Comparison of ENCODE assay signal across 8 cellular contexts in the genomic region with DNA sequence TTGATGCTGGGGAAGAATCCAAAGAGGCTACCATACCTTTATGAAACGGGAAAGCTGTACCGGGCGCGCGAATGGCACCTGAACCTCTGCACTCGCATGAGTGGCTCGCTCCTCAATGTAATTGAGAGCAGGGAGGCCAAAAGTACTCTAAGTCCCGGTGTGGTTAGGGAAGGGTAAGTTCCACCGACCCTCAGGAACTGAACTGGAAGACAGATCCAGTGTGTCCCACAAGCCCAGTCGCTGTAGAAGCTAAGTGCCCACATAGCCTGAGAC. TPM values are rescaled to one million over a fixed set of nuclear protein-coding genes. Genes with fewer than 3 reads are reported as not detected.
DNase-seq lines count a peak whose midpoint lies in the region; ATAC-seq, FAIRE-seq and TF ChIP-seq lines count a peak whose summit lies in the region.

No MANE protein-coding gene starts in this region.

- H3K4me2 ChIP-seq in endothelial cell of umbilical vein (ENCODE audit: insufficient read depth, low read length) (peak overlapping the region; percentile 71), neural cell (ENCODE audit: low read length) (peak overlapping the region; percentile 92)

- H2AFZ ChIP-seq in endothelial cell of umbilical vein (ENCODE audit: low read depth, low read length), result no peak overlapping the region
- H2AFZ ChIP-seq in neural cell (ENCODE audit: low read depth, low read length), result no peak overlapping the region

- peak overlapping the region; percentile 78 for H3K9ac ChIP-seq in SK-N-MC (ENCODE audit: insufficient read length)
- H3K9ac ChIP-seq in endothelial cell of umbilical vein (replicated peaks; ENCODE audit: extremely low read depth, insufficient read depth, low read length), result peak overlapping the region; percentile 66
- peak overlapping the region; percentile 93 for H3K9ac ChIP-seq in neural cell (ENCODE audit: low read length)

- POLR2A ChIA-PET in endothelial cell of umbilical vein (lab: Charles Lee), result interaction anchor here (1.2 kb wide), 1 partner anchor 41 kb away, joined by 3 read pairs; no protein-coding TSS in a partner anchor

- H3F3A ChIP-seq in neural cell (ENCODE audit: insufficient read depth, low read length, poor library complexity, severe bottlenecking), result peaks cover 4% of the 10 kb centered on the region

- H3K4me3 ChIP-seq in SK-N-MC, result peak overlapping the region; percentile 98
- H3K4me3 ChIP-seq in endothelial cell of umbilical vein (replicated peaks in 1 of 3; ENCODE audit: insufficient read depth in 1 of 3, low read depth in 1 of 3, low read length in 3 of 3), result peak overlapping the region; percentile 67 to 91 (median 85)
- H3K4me3 ChIP-seq in neural cell (ENCODE audit: low read length), result peak overlapping the region; percentile 83

- H3K79me2 ChIP-seq in endothelial cell of umbilical vein (ENCODE audit: control insufficient read depth, insufficient read depth, low read length), result peaks cover 56% of the 10 kb centered on the region
- peaks cover 54% of the 10 kb centered on the region for H3K79me2 ChIP-seq in neural cell (replicated peaks; ENCODE audit: insufficient read depth, low read length)

- peaks cover 6% of the 10 kb centered on the region for H3K36me3 ChIP-seq in SK-N-MC (ENCODE audit: insufficient read depth, low read length)
- H3K36me3 ChIP-seq in endothelial cell of umbilical vein (ENCODE audit: control insufficient read depth in 2 of 2, extremely low read depth in 1 of 2, insufficient read depth in 2 of 2, low read length in 2 of 2), result peaks cover 0 to 3% of the 10 kb centered on the region in 2 experiments
- no peaks in the 10 kb centered on the region for H3K36me3 ChIP-seq in neural cell (ENCODE audit: insufficient read depth, low read length)

- ATAC-seq in HG03457 (IDR thresholded peaks at IDR 0.05; ENCODE audit: unreplicated experiment) (no peak), GM21526 (IDR thresholded peaks at IDR 0.05; ENCODE audit: low FRiP score, unreplicated experiment) (no peak)

- peaks cover 22% of the 10 kb centered on the region for H3K4me1 ChIP-seq in endothelial cell of umbilical vein (ENCODE audit: control insufficient read depth, extremely low read depth, insufficient read depth, low read length)

- TSS peak; percentile 25 for BruUV-seq in endothelial cell of umbilical vein (replicated peaks; lab: Mats Ljungman, UMichigan)

- FAIRE-seq in endothelial cell of umbilical vein (lab: Jason Lieb, UNC), result no peak

- H4K20me1 ChIP-seq in endothelial cell of umbilical vein (replicated peaks; ENCODE audit: control insufficient read depth, extremely low read depth, insufficient read depth, low read length) (peaks cover 19% of the 10 kb centered on the region), neural cell (ENCODE audit: insufficient read depth) (peaks cover 20% of the 10 kb centered on the region)

- CTCF ChIA-PET in endothelial cell of umbilical vein (lab: Charles Lee), result interaction anchor here (0.8 to 3.4 kb wide), 12 partner anchors 10 to 124 kb away, joined by 3 to 25 read pairs (median 4); a partner anchor contains a TSS

- peak overlapping the region; percentile 75; the same call in 1 of the 2 replicates for H3K27ac ChIP-seq in SK-N-MC
- no peak overlapping the region for H3K27ac ChIP-seq in endothelial cell of umbilical vein (ENCODE audit: insufficient read depth, low read depth, low read length)
- peak overlapping the region; percentile 93 for H3K27ac ChIP-seq in neural cell (ENCODE audit: low read length)

- TF ChIP-seq RAD21 in neural cell (conservative IDR thresholded peaks at IDR 0.05), result no peak

- no peaks in the 10 kb centered on the region for H3K9me2 ChIP-seq in neural cell (ENCODE audit: insufficient read depth, low read length)

- dilution Hi-C loops in endothelial cell of umbilical vein (cut with MboI; ENCODE audit: extremely low pct_ligation_motif_present, low sequenced_read_pairs), result no loop called here

- intact Hi-C loops in endothelial cell of umbilical vein (cut with micrococcal nuclease), result loop anchor here (1.0 kb wide), 2 partner anchors 65 to 100 kb away; a partner anchor contains a TSS

- TF ChIP-seq POLR2A in endothelial cell of umbilical vein (IDR thresholded peaks at IDR 0.05; ENCODE audit: low read depth, low read length), result no peak

- no peak for TF ChIP-seq EP300 in neural cell (conservative IDR thresholded peaks at IDR 0.05; ENCODE audit: poor library complexity, severe bottlenecking)

- no peaks in the 10 kb centered on the region for H3K9me1 ChIP-seq in endothelial cell of umbilical vein (replicated peaks; ENCODE audit: control insufficient read depth, extremely low read depth, insufficient read depth, low read length)

- TF ChIP-seq CTCF in endothelial cell of umbilical vein (IDR thresholded peaks at IDR 0.05; ENCODE audit: extremely low read depth in 1 of 2, insufficient read depth in 1 of 2, low read depth in 1 of 2, low read length in 2 of 2) (no peak), neural cell (IDR thresholded peaks at IDR 0.05; ENCODE audit: poor library complexity, severe bottlenecking) (no peak)

- H3K27me3 ChIP-seq in endothelial cell of umbilical vein (ENCODE audit: control insufficient read depth in 2 of 2, insufficient read depth in 2 of 2, low read length in 2 of 2) (no peaks in the 10 kb centered on the region), neural cell (ENCODE audit: insufficient read depth, low read depth, low read length) (no peaks in the 10 kb centered on the region)

- H3K9me3 ChIP-seq in SK-N-MC (ENCODE audit: low read depth, low read length) (no peaks in the 10 kb centered on the region), endothelial cell of umbilical vein (replicated peaks; ENCODE audit: control insufficient read depth, insufficient read depth, low read length) (no peaks in the 10 kb centered on the region), neural cell (ENCODE audit: low read length) (no peaks in the 10 kb centered on the region)

- DNase-seq in NCI-H748 (lab: John Stamatoyannopoulos, UW; ENCODE audit: unreplicated experiment), result peak; percentile 38
- DNase-seq in NCI-H748 treated with DMSO at 0.1 percent for 48 hours (lab: John Stamatoyannopoulos, UW), result no peak
- no peak for DNase-seq in SK-N-MC (ENCODE audit: low read depth, low spot score)
- peak; percentile 30 for DNase-seq in endothelial cell of umbilical vein (ENCODE audit: low read depth, low spot score)
- DNase-seq in COR-L47 (lab: John Stamatoyannopoulos, UW), result no peak

RNA-seq across cellular contexts. Expression of a gene that starts 1.0 kb away (rescaled TPM):
- total RNA-seq in endothelial cell of umbilical vein, result 46.3 and 49.2 TPM in 2 replicates
- polyA plus RNA-seq in endothelial cell of umbilical vein (6.4 and 8.5 TPM in 2 replicates), neural cell (12.0 and 12.8 TPM in 2 replicates)
- polyA plus RNA-seq in endothelial cell of umbilical vein (2011; cell fraction: cytosol; rRNA removed), result 7.6 and 11.8 TPM in 2 replicates
- polyA plus RNA-seq in endothelial cell of umbilical vein (2011; cell fraction: nucleus; rRNA removed), result 16.8 and 17.0 TPM in 2 replicates
- polyA plus RNA-seq in endothelial cell of umbilical vein (2012), result 8.0 and 8.6 TPM in 2 replicates
- polyA minus RNA-seq in endothelial cell of umbilical vein (19.6 and 26.9 TPM in 2 replicates), neural cell (19.0 and 27.2 TPM in 2 replicates)
- polyA minus RNA-seq in endothelial cell of umbilical vein (2011; cell fraction: cytosol; rRNA and poly(A)+ RNA removed), result 24.9 TPM
- 15.0 and 22.4 TPM in 2 replicates for polyA minus RNA-seq in endothelial cell of umbilical vein (2011; cell fraction: nucleus; rRNA and poly(A)+ RNA removed)

RNA-seq across cellular contexts. Expression of a gene that starts 24.8 kb away (rescaled TPM):
- 54.3 and 57.8 TPM in 2 replicates for total RNA-seq in endothelial cell of umbilical vein
- polyA plus RNA-seq in endothelial cell of umbilical vein, result 35.6 and 45.6 TPM in 2 replicates
- polyA plus RNA-seq in endothelial cell of umbilical vein (2011; cell fraction: cytosol; rRNA removed), result 15.8 and 20.5 TPM in 2 replicates
- 197 and 243 TPM in 2 replicates for polyA plus RNA-seq in endothelial cell of umbilical vein (2011; cell fraction: nucleus; rRNA removed)
- 24.9 and 25.3 TPM in 2 replicates for polyA plus RNA-seq in endothelial cell of umbilical vein (2012)
- 42.9 and 51.9 TPM in 2 replicates for polyA minus RNA-seq in endothelial cell of umbilical vein
- polyA minus RNA-seq in endothelial cell of umbilical vein (2011; cell fraction: cytosol; rRNA and poly(A)+ RNA removed), result 16.3 TPM
- 85.3 and 110 TPM in 2 replicates for polyA minus RNA-seq in endothelial cell of umbilical vein (2011; cell fraction: nucleus; rRNA and poly(A)+ RNA removed)
- 25.3 and 30.9 TPM in 2 replicates for polyA plus RNA-seq in neural cell
- 28.0 and 28.7 TPM in 2 replicates for polyA minus RNA-seq in neural cell

RNA-seq across cellular contexts. Expression of a gene that starts 36.7 kb away (rescaled TPM):
- total RNA-seq in endothelial cell of umbilical vein, result 39.0 and 42.2 TPM in 2 replicates
- polyA plus RNA-seq in endothelial cell of umbilical vein (40.2 and 47.5 TPM in 2 replicates), neural cell (12.1 and 14.0 TPM in 2 replicates)
- polyA plus RNA-seq in endothelial cell of umbilical vein (2011; cell fraction: cytosol; rRNA removed), result 22.6 and 23.0 TPM in 2 replicates
- 76.2 and 122 TPM in 2 replicates for polyA plus RNA-seq in endothelial cell of umbilical vein (2011; cell fraction: nucleus; rRNA removed)
- 22.8 and 25.2 TPM in 2 replicates for polyA plus RNA-seq in endothelial cell of umbilical vein (2012)
- polyA minus RNA-seq in endothelial cell of umbilical vein (44.8 and 55.2 TPM in 2 replicates), neural cell (5.4 and 6.1 TPM in 2 replicates)
- 11.1 TPM for polyA minus RNA-seq in endothelial cell of umbilical vein (2011; cell fraction: cytosol; rRNA and poly(A)+ RNA removed)
- polyA minus RNA-seq in endothelial cell of umbilical vein (2011; cell fraction: nucleus; rRNA and poly(A)+ RNA removed), result 49.1 and 54.9 TPM in 2 replicates

RNA-seq across cellular contexts. Expression of a gene that starts 41.6 kb away (rescaled TPM):
- total RNA-seq in endothelial cell of umbilical vein, result 75.8 and 77.1 TPM in 2 replicates
- polyA plus RNA-seq in endothelial cell of umbilical vein (98.0 and 111 TPM in 2 replicates), neural cell (35.2 and 39.9 TPM in 2 replicates)
- 75.7 and 79.8 TPM in 2 replicates for polyA plus RNA-seq in endothelial cell of umbilical vein (2011; cell fraction: cytosol; rRNA removed)
- 38.6 and 38.8 TPM in 2 replicates for polyA plus RNA-seq in endothelial cell of umbilical vein (2011; cell fraction: nucleus; rRNA removed)
- 60.2 and 62.4 TPM in 2 replicates for polyA plus RNA-seq in endothelial cell of umbilical vein (2012)
- polyA minus RNA-seq in endothelial cell of umbilical vein (71.0 and 80.0 TPM in 2 replicates), neural cell (26.3 and 27.0 TPM in 2 replicates)
- 81.8 TPM for polyA minus RNA-seq in endothelial cell of umbilical vein (2011; cell fraction: cytosol; rRNA and poly(A)+ RNA removed)
- polyA minus RNA-seq in endothelial cell of umbilical vein (2011; cell fraction: nucleus; rRNA and poly(A)+ RNA removed), result 12.9 and 17.4 TPM in 2 replicates

RNA-seq across cellular contexts. Expression of a gene that starts 46.0 kb away (rescaled TPM):
- total RNA-seq in endothelial cell of umbilical vein, result 8.1 and 9.9 TPM in 2 replicates
- polyA plus RNA-seq in endothelial cell of umbilical vein (11.7 and 12.1 TPM in 2 replicates), neural cell (12.4 and 18.0 TPM in 2 replicates)
- polyA plus RNA-seq in endothelial cell of umbilical vein (2011; cell fraction: cytosol; rRNA removed), result 10.0 and 11.5 TPM in 2 replicates
- polyA plus RNA-seq in endothelial cell of umbilical vein (2011; cell fraction: nucleus; rRNA removed), result 30.6 and 32.2 TPM in 2 replicates
- 4.3 and 4.4 TPM in 2 replicates for polyA plus RNA-seq in endothelial cell of umbilical vein (2012)
- polyA minus RNA-seq in endothelial cell of umbilical vein (7.1 and 10.0 TPM in 2 replicates), neural cell (10.0 and 10.2 TPM in 2 replicates)
- polyA minus RNA-seq in endothelial cell of umbilical vein (2011; cell fraction: cytosol; rRNA and poly(A)+ RNA removed), result 10.0 TPM
- 4.3 and 4.5 TPM in 2 replicates for polyA minus RNA-seq in endothelial cell of umbilical vein (2011; cell fraction: nucleus; rRNA and poly(A)+ RNA removed)

Comparison
In these comparisons a context has a peak if more than half of its experiments do, and no peak if none do; other contexts are left out.
1. DNase-seq: peak in NCI-H748 (single experiment) and endothelial cell of umbilical vein (single experiment); none in NCI-H748 treated with DMSO at 0.1 percent for 48 hours (single experiment), SK-N-MC (single experiment) and COR-L47 (single experiment).
2. Peak in every context shown above with its lines, with median percentiles within 50 percentile points of each other: H3K4me3 ChIP-seq and H3K9ac ChIP-seq.